ENCODE assay signal across 8 cellular contexts in genomic region chr16:8963825-8964441, GRCh38. TPM values are rescaled to one million over a fixed set of nuclear protein-coding genes. Genes with fewer than 3 reads are reported as not detected.
DNase-seq lines count a peak whose midpoint lies in the region; ATAC-seq and TF ChIP-seq lines count a peak whose summit lies in the region.

Gene USP7, minus strand, starts transcription at chr16:8963906. Its CDS starts 621 bp downstream, at chr16:8963285.

- TF ChIP-seq POLR2A in GM19099 (IDR thresholded peaks at IDR 0.05; ENCODE audit: extremely low read depth, insufficient read length, low read depth) = peak; percentile 77

- peak within 1 kb of the TSS; percentile 94 for H3K27ac Mint-ChIP-seq in activated CD4-positive, alpha-beta T cell treated with anti-CD3 and anti-CD28 coated beads for 36 hours

- H3K4me1 Mint-ChIP-seq in activated CD4-positive, alpha-beta T cell treated with anti-CD3 and anti-CD28 coated beads for 36 hours = peaks cover 34% of the 10 kb centered on the region

- intact Hi-C loops in activated CD4-positive, alpha-beta T cell treated with anti-CD3 and anti-CD28 coated beads for 36 hours (cut with DNase I, micrococcal nuclease) = loop anchor here (1.0 to 10.0 kb wide), 10 partner anchors 42 to 1981 kb away; partner anchors contain the start of genes ABAT (in 1 of the 2), CARHSP1 (in 1 of the 2), CLEC16A (in 1 of the 2) and DEXI (in 1 of the 2)
- intact Hi-C loops in left colon (cut with DNase I, micrococcal nuclease) = no loop called here

- CTCF ChIA-PET in activated CD4-positive, alpha-beta T cell treated with anti-CD3 and anti-CD28 coated beads for 36 hours (lab: Charles Lee) = interaction anchor here (0.6 to 1.6 kb wide), 3 partner anchors 8 to 127 kb away, joined by 3 to 5 read pairs (median 3); partner anchors contain the start of gene HAPSTR1

- H3K27ac ChIP-seq in cingulate gyrus (ENCODE audit: low read depth, low read length) = peak within 1 kb of the TSS; percentile 1

- H3K9me3 Mint-ChIP-seq in activated CD4-positive, alpha-beta T cell treated with anti-CD3 and anti-CD28 coated beads for 36 hours (ENCODE audit: low read depth) = no peaks in the 10 kb centered on the region

- POLR2A ChIA-PET in activated CD4-positive, alpha-beta T cell treated with anti-CD3 and anti-CD28 coated beads for 36 hours (lab: Charles Lee) = interaction anchor here (0.6 to 1.5 kb wide), 4 partner anchors 95 to 133 kb away, joined by 3 to 6 read pairs (median 4); partner anchors contain the start of genes CARHSP1 and HAPSTR1

- H3K4me3 Mint-ChIP-seq in activated CD4-positive, alpha-beta T cell treated with anti-CD3 and anti-CD28 coated beads for 36 hours = peak within 1 kb of the TSS; percentile 95

- H3K27me3 Mint-ChIP-seq in activated CD4-positive, alpha-beta T cell treated with anti-CD3 and anti-CD28 coated beads for 36 hours = peaks cover 2% of the 10 kb centered on the region

- ATAC-seq in HG03378 (IDR thresholded peaks at IDR 0.05; ENCODE audit: unreplicated experiment) (peak; percentile 47), left colon (peak; percentile 83)
- ATAC-seq in activated CD4-positive, alpha-beta T cell treated with anti-CD3 and anti-CD28 coated beads for 36 hours = peak; percentile 91

- DNase-seq in AML-193 (lab: John Stamatoyannopoulos, UW) (peak; percentile 78 to 83), NCI-H446 (lab: John Stamatoyannopoulos, UW) (peak; percentile 45 to 91), left colon (peak; percentile 88 to 95)
- DNase-seq in activated CD4-positive, alpha-beta T cell treated with anti-CD3 and anti-CD28 coated beads for 36 hours = peak; percentile 97
- peak; percentile 91 for DNase-seq in stimulated activated CD4-positive, alpha-beta T cell treated with anti-CD3 and anti-CD28 coated beads, Interleukin-1b, Interleukin-23, amount 100 ng/mL, for 48 hours

- H3K36me3 Mint-ChIP-seq in activated CD4-positive, alpha-beta T cell treated with anti-CD3 and anti-CD28 coated beads for 36 hours (ENCODE audit: low read depth) = peaks cover 12% of the 10 kb centered on the region

RNA-seq across cellular contexts. Expression of gene USP7, which starts in this region (rescaled TPM):
- total RNA-seq in activated CD4-positive, alpha-beta T cell treated with anti-CD3 and anti-CD28 coated beads for 36 hours = 100 to 1,000 TPM; 165 to 198 TPM
- total RNA-seq in left colon = 100 to 1,000 TPM; 119 to 123 TPM

Comparison
In these comparisons a context has a peak if more than half of its experiments do, and no peak if none do; other contexts are left out.
1. Peak in every context shown above with its lines: DNase-seq, ATAC-seq and H3K27ac ChIP-seq.
2. intact Hi-C loops: an anchor here in activated CD4-positive, alpha-beta T cell treated with anti-CD3 and anti-CD28 coated beads for 36 hours (1.0 to 10.0 kb wide); none called in left colon.